Comparison of ENCODE assay signal across 8 cellular contexts in genomic region chr1:155226910-155227260, GRCh38. TPM values are rescaled to one million over a fixed set of nuclear protein-coding genes. Genes with fewer than 3 reads are reported as not detected.
A peak's percentile ranks its signal among the peaks of the same experiment; 100 is the strongest.
DNase-seq lines count a peak whose midpoint lies in the region; ATAC-seq and TF ChIP-seq lines count a peak whose summit lies in the region.

No MANE protein-coding gene starts in this region.

- H3K27ac ChIP-seq in right cardiac atrium (ENCODE audit: low read length) (peak overlapping the region; percentile 69), psoas muscle (peak overlapping the region; percentile 84)

- H3K36me3 ChIP-seq in adipocyte (ENCODE audit: control insufficient read depth, insufficient read depth, low read length, severe bottlenecking) (no peaks in the 10 kb centered on the region), psoas muscle (ENCODE audit: insufficient read depth in 1 of 2, low read depth in 1 of 2) (no peaks in the 10 kb centered on the region)

- no peaks in the 10 kb centered on the region for H3K9me3 Mint-ChIP-seq in CD14-positive monocyte

- H3K27me3 Mint-ChIP-seq in CD14-positive monocyte (ENCODE audit: low read depth in 3 of 3), result peaks cover 2 to 10% (median 2%) of the 10 kb centered on the region in 3 donors

- TF ChIP-seq CTCF in CD14-positive monocyte (IDR thresholded peaks at IDR 0.05) (peak; percentile 56), psoas muscle (IDR thresholded peaks at IDR 0.05) (no peak)

- H3K4me3 ChIP-seq in adipocyte (ENCODE audit: low read length) (peak overlapping the region; percentile 92), right cardiac atrium (ENCODE audit: low read length) (peak overlapping the region; percentile 68), psoas muscle (peak overlapping the region; percentile 79)

- H3K4me1 ChIP-seq in adipocyte (ENCODE audit: control insufficient read depth, insufficient read depth, low read length), result peaks cover 41% of the 10 kb centered on the region
- H3K4me1 ChIP-seq in right cardiac atrium (ENCODE audit: control insufficient read depth, insufficient read depth, low read length), result no peaks in the 10 kb centered on the region
- no peaks in the 10 kb centered on the region for H3K4me1 ChIP-seq in psoas muscle

- no peaks in the 10 kb centered on the region for H3K27me3 ChIP-seq in adipocyte (replicated peaks; ENCODE audit: control insufficient read depth, insufficient read depth, low read length)
- H3K27me3 ChIP-seq in right cardiac atrium (ENCODE audit: control insufficient read depth, insufficient read depth), result no peaks in the 10 kb centered on the region
- H3K27me3 ChIP-seq in psoas muscle (ENCODE audit: insufficient read depth in 3 of 3, low read length in 2 of 3), result no peaks in the 10 kb centered on the region

- peak overlapping the region; percentile 89 to 95 (median 93) for H3K27ac Mint-ChIP-seq in CD14-positive monocyte

- ATAC-seq in right cardiac atrium (peak; percentile 56 to 70), psoas muscle (peak; percentile 59 to 75 (median 65)), GM21423 (IDR thresholded peaks at IDR 0.05; ENCODE audit: unreplicated experiment) (no peak), HG03342 (IDR thresholded peaks at IDR 0.05; ENCODE audit: unreplicated experiment) (no peak)

- no peaks in the 10 kb centered on the region for H3K36me3 Mint-ChIP-seq in CD14-positive monocyte

- under 1% methylated on average over 19 of the region's 19 CpGs for WGBS in right cardiac atrium
- WGBS in psoas muscle, 3 donors, result 0% methylated on average over 19 of the region's 19 CpGs

- peak overlapping the region; percentile 80 to 89 for H3K4me3 Mint-ChIP-seq in CD14-positive monocyte

- H3K4me1 Mint-ChIP-seq in CD14-positive monocyte, result peaks cover 50% of the 10 kb centered on the region

- intact Hi-C loops in CD14-positive monocyte (cut with micrococcal nuclease) (loop anchor here (1.0 to 2.0 kb wide), 2 partner anchors 20 kb away; partner anchors contain the start of gene THBS3 (in 2 of the 2)), right cardiac atrium (cut with DNase I) (loop anchor here in 2 of 4 donors (10.0 kb wide), 1 partner anchor 52 kb away; the partner anchor contains the start of genes KRTCAP2 (in 2 of the 2) and TRIM46 (in 2 of the 2)), psoas muscle (cut with DNase I) (loop anchor here (1.0 to 5.0 kb wide), 2 partner anchors 21 to 50 kb away; no protein-coding TSS in a partner anchor)

- H3K9ac ChIP-seq in adipocyte (ENCODE audit: low read length), result peak overlapping the region; percentile 95

- DNase-seq in CD14-positive monocyte (ENCODE audit: low spot score) (no peak), H4 (ENCODE audit: low spot score) (peak; percentile 52), NCI-H748 (lab: John Stamatoyannopoulos, UW; ENCODE audit: unreplicated experiment) (peak; percentile 93), adipocyte (ENCODE audit: low read depth) (peak; percentile 77), right cardiac atrium (peak; percentile 58 to 84 (median 80)), psoas muscle (peak; percentile 56 to 77)

- no peaks in the 10 kb centered on the region for H3K9me3 ChIP-seq in adipocyte (ENCODE audit: control insufficient read depth, low read length)
- H3K9me3 ChIP-seq in right cardiac atrium (ENCODE audit: control insufficient read depth, low read length), result peaks cover 3% of the 10 kb centered on the region
- H3K9me3 ChIP-seq in psoas muscle, result no peaks in the 10 kb centered on the region

RNA-seq across cellular contexts. Expression of gene MTX1, which starts 18.4 kb away (rescaled TPM):
- 100 to 1,000 TPM in 1 of 2 donors, 10 to 100 TPM in 1; 86.0 to 101 TPM for polyA plus RNA-seq in CD14-positive monocyte
- 79.5 and 82.1 TPM in 2 replicates for total RNA-seq in H4 (2014; rRNA removed; shearing (Covaris generic))
- total RNA-seq in right cardiac atrium, result 10 to 100 TPM; 20.1 to 24.3 (median 21.1) TPM
- polyA plus RNA-seq in right cardiac atrium, result 31.9 TPM
- total RNA-seq in psoas muscle, result 10 to 100 TPM in 3 of 4 donors, 1 to 10 TPM in 1; 8.1 to 17.7 (median 14.0) TPM
- polyA plus RNA-seq in psoas muscle, result 10 to 100 TPM; 25.8 to 47.1 (median 27.4) TPM

RNA-seq across cellular contexts. Expression of gene THBS3, which starts 19.2 kb away (rescaled TPM):
- 1 to 10 TPM; 3.2 to 5.3 TPM for polyA plus RNA-seq in CD14-positive monocyte
- 2.8 and 3.9 TPM in 2 replicates for total RNA-seq in H4 (2014; rRNA removed; shearing (Covaris generic))
- total RNA-seq in right cardiac atrium, result 10 to 100 TPM; 16.5 to 33.4 (median 20.1) TPM
- 19.6 TPM for polyA plus RNA-seq in right cardiac atrium
- 1 to 10 TPM; 3.1 to 8.1 (median 4.5) TPM for total RNA-seq in psoas muscle
- polyA plus RNA-seq in psoas muscle, result 1 to 10 TPM; 2.8 to 3.5 (median 2.8) TPM

RNA-seq across cellular contexts. Expression of gene ENTREP3, which starts 28.4 kb away (rescaled TPM):
- polyA plus RNA-seq in CD14-positive monocyte (1 to 10 TPM in 1 of 2 donors, under 1 TPM in 1; 0.87 to 1.9 TPM), right cardiac atrium (9.4 TPM), psoas muscle (10 to 100 TPM; 17.6 to 61.3 (median 21.2) TPM)
- total RNA-seq in H4 (2014; rRNA removed; shearing (Covaris generic)), result 5.7 and 11.0 TPM in 2 replicates
- total RNA-seq in right cardiac atrium (10 to 100 TPM; 14.2 to 22.3 (median 15.8) TPM), psoas muscle (10 to 100 TPM; 20.6 to 28.8 (median 23.8) TPM)

RNA-seq across cellular contexts. Expression of gene SCAMP3, which starts 35.3 kb away (rescaled TPM):
- polyA plus RNA-seq in CD14-positive monocyte, result 10 to 100 TPM; 64.9 to 69.8 TPM
- total RNA-seq in H4 (2014; rRNA removed; shearing (Covaris generic)), result 72.7 and 133 TPM in 2 replicates
- 10 to 100 TPM; 50.3 to 65.2 (median 54.9) TPM for total RNA-seq in right cardiac atrium
- polyA plus RNA-seq in right cardiac atrium, result 59.3 TPM
- 10 to 100 TPM; 49.5 to 70.7 (median 57.2) TPM for total RNA-seq in psoas muscle
- polyA plus RNA-seq in psoas muscle, result 100 to 1,000 TPM in 2 of 3 donors, 10 to 100 TPM in 1; 75.0 to 159 (median 108) TPM

RNA-seq across cellular contexts. Expression of gene CLK2, which starts 46.4 kb away (rescaled TPM):
- polyA plus RNA-seq in CD14-positive monocyte, result 1 to 10 TPM; 7.3 to 9.6 TPM
- 13.7 and 14.6 TPM in 2 replicates for total RNA-seq in H4 (2014; rRNA removed; shearing (Covaris generic))
- total RNA-seq in right cardiac atrium, result 10 to 100 TPM; 19.4 to 26.2 (median 22.5) TPM
- 21.8 TPM for polyA plus RNA-seq in right cardiac atrium
- 10 to 100 TPM; 11.7 to 28.5 (median 22.7) TPM for total RNA-seq in psoas muscle
- polyA plus RNA-seq in psoas muscle, result 10 to 100 TPM; 15.2 to 20.9 (median 15.3) TPM

Comparison
In these comparisons a context has a peak if more than half of its experiments do, and no peak if none do; other contexts are left out.
1. ATAC-seq: peak in right cardiac atrium (2 of 2) and psoas muscle (4 of 4); none in GM21423 (single experiment) and HG03342 (single experiment).
2. Peak in every context shown above with its lines, with median percentiles within 50 percentile points of each other: H3K4me3 ChIP-seq.